Comparison of ENCODE assay signal across 14 cellular contexts in genomic region chr1:34874581-34874980, GRCh38. TPM values are rescaled to one million over a fixed set of nuclear protein-coding genes. Genes with fewer than 3 reads are reported as not detected.
DNase-seq lines count a peak whose midpoint lies in the region; ATAC-seq lines count a peak whose summit lies in the region.
"Had no signal": no experiment of that assay in that cellular context is flagged by ENCODE, and none has a peak within 500 bp of the region (broad histone marks: within the 10 kb centered on the region; RNA-seq: fewer than 3 reads in every experiment).

No MANE protein-coding gene starts in this region.

- DNase-seq in activated CD8-positive, alpha-beta memory T cell treated with anti-CD3 and anti-CD28 coated beads for 24 hours, result peak; percentile 11
- no peak for DNase-seq in activated CD8-positive, alpha-beta memory T cell treated with anti-CD3 and anti-CD28 coated beads, Interleukin-2, amount 50 U/mL, for 4 hours
- DNase-seq in NCI-H82 treated with DMSO at 0.1 percent for 48 hours (lab: John Stamatoyannopoulos, UW; ENCODE audit: unreplicated experiment) (peak; percentile 27), mesendoderm (peak; percentile 47)
- DNase-seq in NK-92 treated with Interleukin-12 subunit alpha and Interleukin-12 subunit beta, amount 100 ng/mL, for 24 hours (lab: John Stamatoyannopoulos, UW), result no peak
- DNase-seq: Calu3; CD8-positive, alpha-beta T cell; DMS153; DMS79; GDM1; H9 had no signal

- H3K36me3 ChIP-seq in mesendoderm (ENCODE audit: control insufficient read depth, insufficient read depth, low read length), result no peaks in the 10 kb centered on the region

- H4K8ac ChIP-seq in mesendoderm (ENCODE audit: low read depth, low read length), result no peak overlapping the region

- no peak overlapping the region for H3K27ac ChIP-seq in mesendoderm (ENCODE audit: low read depth, low read length)
- H3K27ac ChIP-seq: BLaER1 treated with 17β-estradiol and CSF1 and Interleukin-3, amounts not matched to agents 10 nM and 100 nM; HL-60 had no signal

- H3K27me3 ChIP-seq in mesendoderm (ENCODE audit: insufficient read depth, low read length, poor library complexity), result no peaks in the 10 kb centered on the region
- H3K27me3 ChIP-seq: BLaER1 treated with 17β-estradiol and CSF1 and Interleukin-3, amounts not matched to agents 10 nM and 100 nM had no signal

- H3K56ac ChIP-seq in mesendoderm (ENCODE audit: low read length), result no peak overlapping the region

- H4K5ac ChIP-seq in mesendoderm (ENCODE audit: low read length), result no peak overlapping the region

- no peak overlapping the region for H2BK5ac ChIP-seq in mesendoderm (ENCODE audit: low read length)

- ATAC-seq in HG03342 (IDR thresholded peaks at IDR 0.05; ENCODE audit: unreplicated experiment), result no peak
- ATAC-seq: CD8-positive, alpha-beta T cell had no signal

- no peak overlapping the region for H2AK5ac ChIP-seq in mesendoderm (ENCODE audit: low read length)

- no peaks in the 10 kb centered on the region for H3K79me2 ChIP-seq in mesendoderm (ENCODE audit: control insufficient read depth, insufficient read depth, low read length)

- no peak overlapping the region for H3K4me3 ChIP-seq in mesendoderm (ENCODE audit: low read length)
- H3K4me3 ChIP-seq: BLaER1 treated with 17β-estradiol and CSF1 and Interleukin-3, amounts not matched to agents 10 nM and 100 nM had no signal

- H3K9ac ChIP-seq in mesendoderm (ENCODE audit: low read length), result no peak overlapping the region
- H3K9ac ChIP-seq: BLaER1 treated with 17β-estradiol and CSF1 and Interleukin-3, amounts not matched to agents 10 nM and 100 nM had no signal

- no peak overlapping the region for H3K4ac ChIP-seq in mesendoderm (ENCODE audit: low read depth, low read length)

- H2BK15ac ChIP-seq in mesendoderm (replicated peaks; ENCODE audit: low read depth), result no peak overlapping the region

- H3K4me1 ChIP-seq in mesendoderm (ENCODE audit: control insufficient read depth, low read depth, low read length), result no peaks in the 10 kb centered on the region
- H3K4me1 ChIP-seq: BLaER1 treated with 17β-estradiol and CSF1 and Interleukin-3, amounts not matched to agents 10 nM and 100 nM had no signal

- no peaks in the 10 kb centered on the region for H3K79me1 ChIP-seq in mesendoderm (ENCODE audit: low read length)

- no CpG with 5 or more reads among the region's 2 CpGs for WGBS in mesendoderm (ENCODE audit: extremely low coverage, insufficient coverage, low lambda C conversion rate)

- H3K4me2 ChIP-seq in mesendoderm (ENCODE audit: low read length), result no peak overlapping the region
- H3K4me2 ChIP-seq: BLaER1 treated with 17β-estradiol and CSF1 and Interleukin-3, amounts not matched to agents 10 nM and 100 nM had no signal

- no peak overlapping the region for H3K23ac ChIP-seq in mesendoderm (ENCODE audit: low read length)

- no peak overlapping the region for H3K18ac ChIP-seq in mesendoderm (ENCODE audit: low read length)

- no peak overlapping the region for H2BK120ac ChIP-seq in mesendoderm (ENCODE audit: low read depth, low read length)

RNA-seq across cellular contexts. Expression of gene SMIM12, which starts 15.0 kb away (rescaled TPM):
- 21.5 TPM for polyA plus RNA-seq in mesendoderm (2013, experiment 1 of 2)
- 21.9 TPM for polyA plus RNA-seq in mesendoderm (2013, experiment 2 of 2)

RNA-seq across cellular contexts. Expression of gene DLGAP3, which starts 54.9 kb away (rescaled TPM):
- polyA plus RNA-seq in mesendoderm (2013, experiment 1 of 2), result 5.2 TPM
- 5.2 TPM for polyA plus RNA-seq in mesendoderm (2013, experiment 2 of 2)

Comparison
In these comparisons a context has a peak if more than half of its experiments do, and no peak if none do; other contexts are left out.
1. DNase-seq: peak in activated CD8-positive, alpha-beta memory T cell treated with anti-CD3 and anti-CD28 coated beads for 24 hours (single experiment), NCI-H82 treated with DMSO at 0.1 percent for 48 hours (single experiment) and mesendoderm (single experiment); none in activated CD8-positive, alpha-beta memory T cell treated with anti-CD3 and anti-CD28 coated beads, Interleukin-2, amount 50 U/mL, for 4 hours (single experiment) and NK-92 treated with Interleukin-12 subunit alpha and Interleukin-12 subunit beta, amount 100 ng/mL, for 24 hours (single experiment).